In the genomic region with DNA sequence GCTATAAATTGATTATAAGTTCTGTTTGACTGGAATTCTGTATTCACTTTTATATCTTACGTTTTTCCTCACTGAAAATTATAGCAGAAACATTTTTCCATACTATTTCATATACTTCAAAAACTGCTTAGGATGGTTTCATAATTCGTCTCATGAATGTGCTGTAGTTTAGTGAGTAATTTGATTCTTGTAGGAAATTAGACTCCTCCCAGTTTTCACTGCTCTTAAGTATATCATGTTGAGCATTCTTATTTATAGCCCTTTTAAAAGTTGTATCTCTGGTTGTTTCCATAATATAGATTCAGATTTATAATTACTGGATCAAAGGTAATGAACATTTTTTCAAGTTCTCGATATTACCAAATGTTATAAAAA, we compare ENCODE assay signal across 2 cellular contexts.
TF ChIP-seq lines count a peak whose summit lies in the region.

No MANE protein-coding gene starts in this region.

TF ChIP-seq in SK-N-SH, 30 proteins besides CTCF, POLR2A, EP300 and RAD21 (continued from another document):
- TF ChIP-seq SMC3 (IDR thresholded peaks at IDR 0.05; ENCODE audit: low read depth, low read length) (no peak), ELF1 (IDR thresholded peaks at IDR 0.05) (no peak), RXRA (IDR thresholded peaks at IDR 0.05; ENCODE audit: borderline replicate concordance, low read depth) (no peak), MXI1 (IDR thresholded peaks at IDR 0.05; ENCODE audit: low read depth, low read length) (no peak), TAF1 (IDR thresholded peaks at IDR 0.05; ENCODE audit: borderline replicate concordance, low read depth, low read length) (no peak), FOSL2 (IDR thresholded peaks at IDR 0.05; ENCODE audit: borderline replicate concordance, low read depth) (no peak), GABPA (IDR thresholded peaks at IDR 0.05; ENCODE audit: low read depth) (no peak), RCOR1 (IDR thresholded peaks at IDR 0.05; ENCODE audit: low read length) (no peak)
- TF ChIP-seq, protein P1, sequence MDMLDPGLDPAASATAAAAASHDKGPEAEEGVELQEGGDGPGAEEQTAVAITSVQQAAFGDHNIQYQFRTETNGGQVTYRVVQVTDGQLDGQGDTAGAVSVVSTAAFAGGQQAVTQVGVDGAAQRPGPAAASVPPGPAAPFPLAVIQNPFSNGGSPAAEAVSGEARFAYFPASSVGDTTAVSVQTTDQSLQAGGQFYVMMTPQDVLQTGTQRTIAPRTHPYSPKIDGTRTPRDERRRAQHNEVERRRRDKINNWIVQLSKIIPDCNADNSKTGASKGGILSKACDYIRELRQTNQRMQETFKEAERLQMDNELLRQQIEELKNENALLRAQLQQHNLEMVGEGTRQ (IDR thresholded peaks at IDR 0.05; ENCODE audit: borderline replicate concordance, low read depth, low read length): no peak

TF ChIP-seq in SK-N-SH treated with all-trans-retinoic acid at 6 μM for 48 hours, 23 proteins besides CTCF, POLR2A, EP300 and RAD21 (continued from another document):
- no peak for TF ChIP-seq TCF4 (CRISPR knock-in tag; IDR thresholded peaks at IDR 0.05; ENCODE audit: borderline replicate concordance)
- TF ChIP-seq, protein P2, sequence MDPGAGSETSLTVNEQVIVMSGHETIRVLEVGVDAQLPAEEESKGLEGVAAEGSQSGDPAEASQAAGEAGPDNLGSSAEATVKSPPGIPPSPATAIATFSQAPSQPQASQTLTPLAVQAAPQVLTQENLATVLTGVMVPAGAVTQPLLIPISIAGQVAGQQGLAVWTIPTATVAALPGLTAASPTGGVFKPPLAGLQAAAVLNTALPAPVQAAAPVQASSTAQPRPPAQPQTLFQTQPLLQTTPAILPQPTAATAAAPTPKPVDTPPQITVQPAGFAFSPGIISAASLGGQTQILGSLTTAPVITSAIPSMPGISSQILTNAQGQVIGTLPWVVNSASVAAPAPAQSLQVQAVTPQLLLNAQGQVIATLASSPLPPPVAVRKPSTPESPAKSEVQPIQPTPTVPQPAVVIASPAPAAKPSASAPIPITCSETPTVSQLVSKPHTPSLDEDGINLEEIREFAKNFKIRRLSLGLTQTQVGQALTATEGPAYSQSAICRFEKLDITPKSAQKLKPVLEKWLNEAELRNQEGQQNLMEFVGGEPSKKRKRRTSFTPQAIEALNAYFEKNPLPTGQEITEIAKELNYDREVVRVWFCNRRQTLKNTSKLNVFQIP (CRISPR knock-in tag; IDR thresholded peaks at IDR 0.05; ENCODE audit: borderline replicate concordance, low read depth): no peak
- no peak for TF ChIP-seq ARNTL (CRISPR knock-in tag; IDR thresholded peaks at IDR 0.05; ENCODE audit: borderline replicate concordance, low read depth)
- TF ChIP-seq RARB (CRISPR knock-in tag; IDR thresholded peaks at IDR 0.05): no peak
- no peak for TF ChIP-seq ZFP30 (CRISPR knock-in tag; IDR thresholded peaks at IDR 0.05)
- TF ChIP-seq OSR1 (CRISPR knock-in tag; IDR thresholded peaks at IDR 0.05): no peak
- no peak for TF ChIP-seq TOX (CRISPR knock-in tag; IDR thresholded peaks at IDR 0.05; ENCODE audit: borderline replicate concordance)
- TF ChIP-seq, protein P3, sequence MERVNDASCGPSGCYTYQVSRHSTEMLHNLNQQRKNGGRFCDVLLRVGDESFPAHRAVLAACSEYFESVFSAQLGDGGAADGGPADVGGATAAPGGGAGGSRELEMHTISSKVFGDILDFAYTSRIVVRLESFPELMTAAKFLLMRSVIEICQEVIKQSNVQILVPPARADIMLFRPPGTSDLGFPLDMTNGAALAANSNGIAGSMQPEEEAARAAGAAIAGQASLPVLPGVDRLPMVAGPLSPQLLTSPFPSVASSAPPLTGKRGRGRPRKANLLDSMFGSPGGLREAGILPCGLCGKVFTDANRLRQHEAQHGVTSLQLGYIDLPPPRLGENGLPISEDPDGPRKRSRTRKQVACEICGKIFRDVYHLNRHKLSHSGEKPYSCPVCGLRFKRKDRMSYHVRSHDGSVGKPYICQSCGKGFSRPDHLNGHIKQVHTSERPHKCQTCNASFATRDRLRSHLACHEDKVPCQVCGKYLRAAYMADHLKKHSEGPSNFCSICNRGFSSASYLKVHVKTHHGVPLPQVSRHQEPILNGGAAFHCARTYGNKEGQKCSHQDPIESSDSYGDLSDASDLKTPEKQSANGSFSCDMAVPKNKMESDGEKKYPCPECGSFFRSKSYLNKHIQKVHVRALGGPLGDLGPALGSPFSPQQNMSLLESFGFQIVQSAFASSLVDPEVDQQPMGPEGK (CRISPR knock-in tag; IDR thresholded peaks at IDR 0.05; ENCODE audit: borderline replicate concordance): no peak
- no peak for TF ChIP-seq ZNF565 (CRISPR knock-in tag; conservative IDR thresholded peaks at IDR 0.05; ENCODE audit: low read depth)
- TF ChIP-seq BACH2 (CRISPR knock-in tag; IDR thresholded peaks at IDR 0.05; ENCODE audit: borderline replicate concordance): no peak
- TF ChIP-seq, protein P4, sequence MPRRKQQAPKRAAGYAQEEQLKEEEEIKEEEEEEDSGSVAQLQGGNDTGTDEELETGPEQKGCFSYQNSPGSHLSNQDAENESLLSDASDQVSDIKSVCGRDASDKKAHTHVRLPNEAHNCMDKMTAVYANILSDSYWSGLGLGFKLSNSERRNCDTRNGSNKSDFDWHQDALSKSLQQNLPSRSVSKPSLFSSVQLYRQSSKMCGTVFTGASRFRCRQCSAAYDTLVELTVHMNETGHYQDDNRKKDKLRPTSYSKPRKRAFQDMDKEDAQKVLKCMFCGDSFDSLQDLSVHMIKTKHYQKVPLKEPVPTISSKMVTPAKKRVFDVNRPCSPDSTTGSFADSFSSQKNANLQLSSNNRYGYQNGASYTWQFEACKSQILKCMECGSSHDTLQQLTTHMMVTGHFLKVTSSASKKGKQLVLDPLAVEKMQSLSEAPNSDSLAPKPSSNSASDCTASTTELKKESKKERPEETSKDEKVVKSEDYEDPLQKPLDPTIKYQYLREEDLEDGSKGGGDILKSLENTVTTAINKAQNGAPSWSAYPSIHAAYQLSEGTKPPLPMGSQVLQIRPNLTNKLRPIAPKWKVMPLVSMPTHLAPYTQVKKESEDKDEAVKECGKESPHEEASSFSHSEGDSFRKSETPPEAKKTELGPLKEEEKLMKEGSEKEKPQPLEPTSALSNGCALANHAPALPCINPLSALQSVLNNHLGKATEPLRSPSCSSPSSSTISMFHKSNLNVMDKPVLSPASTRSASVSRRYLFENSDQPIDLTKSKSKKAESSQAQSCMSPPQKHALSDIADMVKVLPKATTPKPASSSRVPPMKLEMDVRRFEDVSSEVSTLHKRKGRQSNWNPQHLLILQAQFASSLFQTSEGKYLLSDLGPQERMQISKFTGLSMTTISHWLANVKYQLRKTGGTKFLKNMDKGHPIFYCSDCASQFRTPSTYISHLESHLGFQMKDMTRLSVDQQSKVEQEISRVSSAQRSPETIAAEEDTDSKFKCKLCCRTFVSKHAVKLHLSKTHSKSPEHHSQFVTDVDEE (CRISPR knock-in tag; IDR thresholded peaks at IDR 0.05): no peak
- TF ChIP-seq GLIS3 (CRISPR knock-in tag; IDR thresholded peaks at IDR 0.05): no peak
- TF ChIP-seq CSDC2 (CRISPR knock-in tag; IDR thresholded peaks at IDR 0.05): no peak
- TF ChIP-seq PPARA (CRISPR knock-in tag; IDR thresholded peaks at IDR 0.05; ENCODE audit: borderline replicate concordance): no peak
- no peak for TF ChIP-seq ZFP3 (CRISPR knock-in tag; IDR thresholded peaks at IDR 0.05)
